Comparison of ENCODE assay signal across 8 cellular contexts in genomic region chr12:54368709-54369596, GRCh38. TPM values are rescaled to one million over a fixed set of nuclear protein-coding genes. Genes with fewer than 3 reads are reported as not detected.
DNase-seq lines count a peak whose midpoint lies in the region; ATAC-seq, FAIRE-seq and TF ChIP-seq lines count a peak whose summit lies in the region.

No MANE protein-coding gene starts in this region.

- FAIRE-seq in HepG2 (lab: Jason Lieb, UNC), result peak; percentile 84

- no peaks in the 10 kb centered on the region for H3K9me3 ChIP-seq in colonic mucosa
- no peaks in the 10 kb centered on the region for H3K9me3 ChIP-seq in HepG2 (ENCODE audit: low read length)

- TF ChIP-seq POLR2A in HepG2 (IDR thresholded peaks at IDR 0.05; ENCODE audit: insufficient read depth in 1 of 2, low read depth in 2 of 2, low read length in 2 of 2), result no peak

- H3K36me3 ChIP-seq in colonic mucosa, result no peaks in the 10 kb centered on the region
- H3K36me3 ChIP-seq in HepG2 (replicated peaks in 1 of 2; ENCODE audit: control insufficient read depth in 1 of 2, insufficient read depth in 2 of 2, low read length in 2 of 2), result no peaks in the 10 kb centered on the region

- H2AFZ ChIP-seq in HepG2 (ENCODE audit: low read length), result peak overlapping the region; percentile 70

- H3K4me3 ChIP-seq in colonic mucosa (no peak overlapping the region), HepG2 (replicated peaks in 1 of 3; ENCODE audit: insufficient read depth in 1 of 3, low read depth in 2 of 3, low read length in 3 of 3) (peak overlapping the region in 2 of 3 experiments; percentile 41 to 56; a peak in 4 of 6 replicates)

- peak; percentile 73 for TF ChIP-seq CTCF in colonic mucosa (IDR thresholded peaks at IDR 0.05)
- peak; percentile 92 for TF ChIP-seq CTCF in HepG2 (CRISPR knock-in tag; IDR thresholded peaks at IDR 0.05)

- intact Hi-C loops in colonic mucosa (cut with DNase I) (no loop called here), HepG2 (cut with micrococcal nuclease; ENCODE audit: unreplicated experiment) (loop anchor here (1.0 to 10.0 kb wide), 4 partner anchors 118 to 364 kb away; partner anchors contain the start of genes HOXC8 and HOXC9)

- no TSS peak for BruUV-seq in HepG2 (replicated peaks; lab: Mats Ljungman, UMichigan)

- TF ChIP-seq RAD21 in HepG2 (CRISPR knock-in tag; IDR thresholded peaks at IDR 0.05), result peak; percentile 73

- POLR2A ChIA-PET in HepG2 (lab: Yijun Ruan, JAX), result interaction anchor here (1.0 to 1.9 kb wide), 2 partner anchors 10 to 89 kb away, joined by 3 to 7 read pairs; partner anchors contain the start of genes CBX5 and HNRNPA1

- no peaks in the 10 kb centered on the region for H4K20me1 ChIP-seq in HepG2 (ENCODE audit: insufficient read depth, low read length)

- peak; percentile 93 for DNase-seq in ACHN
- peak; percentile 87 for DNase-seq in NCI-H460 (ENCODE audit: extremely low read depth, low read depth)
- DNase-seq in activated CD4-positive, alpha-beta T cell treated with anti-CD3 and anti-CD28 coated beads for 4 hours, result peak; percentile 85 to 95
- DNase-seq in colonic mucosa, result peak; percentile 94
- DNase-seq in HepG2 (ENCODE audit: low spot score), result peak; percentile 65
- DNase-seq in stimulated activated CD4-positive, alpha-beta T cell treated with anti-CD3 and anti-CD28 coated beads, Interleukin-2, amount 100 ng/mL, for 48 hours, result peak; percentile 91 to 94

- ATAC-seq in GM18861 (IDR thresholded peaks at IDR 0.05; ENCODE audit: unreplicated experiment), result peak; percentile 55
- ATAC-seq in HG03342 (IDR thresholded peaks at IDR 0.05; ENCODE audit: unreplicated experiment), result peak; percentile 61
- peak; percentile 89 for ATAC-seq in HepG2

- peak overlapping the region; percentile 80 for H3K4me2 ChIP-seq in HepG2 (ENCODE audit: low read depth, low read length)

- H3K27ac ChIP-seq in colonic mucosa (peak overlapping the region; percentile 2), HepG2 (ENCODE audit: extremely low read length, insufficient read depth, low read length) (no peak overlapping the region)

- H3K4me1 ChIP-seq in colonic mucosa (peaks cover 11% of the 10 kb centered on the region), HepG2 (ENCODE audit: insufficient read depth, low read length) (peaks cover 21% of the 10 kb centered on the region)

- WGBS in HepG2 (ENCODE audit: low lambda C conversion rate), result 46% methylated on average over 34 of the region's 40 CpGs

- TF ChIP-seq EP300 in HepG2 (IDR thresholded peaks at IDR 0.05; ENCODE audit: low read depth in 2 of 2, low read length in 2 of 2), result no peak
- no peak for TF ChIP-seq EP300 in HepG2 (CRISPR knock-in tag; IDR thresholded peaks at IDR 0.05; ENCODE audit: borderline replicate concordance)

- H3K27me3 ChIP-seq in colonic mucosa (no peaks in the 10 kb centered on the region), HepG2 (ENCODE audit: control insufficient read depth in 1 of 2, insufficient read depth in 2 of 2, low read length in 2 of 2) (peaks cover 1 to 12% of the 10 kb centered on the region in 2 experiments; a peak in 2 of 5 replicates)

- H3K79me2 ChIP-seq in HepG2 (ENCODE audit: insufficient read depth, low read length), result no peaks in the 10 kb centered on the region

- in situ Hi-C loops in ACHN (cut with HindIII; ENCODE audit: low pct_ligation_motif_present, low pct_unique_long_range_greater_than_20kb, low sequenced_read_pairs) (no loop called here), HepG2 (cut with HindIII; ENCODE audit: extremely low pct_ligation_motif_present, low pct_unique_long_range_greater_than_20kb) (loop anchor here (5.0 to 10.0 kb wide), 2 partner anchors 117 to 354 kb away; no protein-coding TSS in a partner anchor)

- CTCF ChIA-PET in HepG2 (lab: Yijun Ruan, JAX; ENCODE audit: low intra/inter-chr PET ratio, low total read pairs), result interaction anchor here (0.9 to 3.9 kb wide), 7 partner anchors 9 to 154 kb away, joined by 3 to 27 read pairs (median 7); no protein-coding TSS in a partner anchor

- H3K9ac ChIP-seq in colonic mucosa (ENCODE audit: low read depth in 2 of 2, low read length in 2 of 2) (peak overlapping the region; percentile 28 to 65), HepG2 (ENCODE audit: insufficient read depth, low read depth, low read length) (peak overlapping the region; percentile 31; the same call in 1 of the 2 replicates)

RNA-seq across cellular contexts. Expression of gene GPR84, which starts 4.7 kb away (rescaled TPM):
- not detected in 2 replicates for total RNA-seq in NCI-H460 (2014; rRNA removed; shearing (Covaris generic))
- not detected in 2 replicates for polyA plus RNA-seq in NCI-H460 (2014; cell fraction: nucleus; rRNA removed)
- total RNA-seq in colonic mucosa, result under 1 TPM in 1 of 2 donors, not detected in 1; 0.21 TPM
- not detected in 2 replicates for total RNA-seq in HepG2 (2016; rRNA removed; fragmentation: Illumina TruSeq; extraction: Trizol)
- not detected in 2 replicates for total RNA-seq in HepG2 (2016; cell fraction: cytosol; rRNA removed; fragmentation: Illumina TruSeq; extraction: Trizol; ENCODE audit: low read depth)
- not detected in 2 replicates for total RNA-seq in HepG2 (2016; cell fraction: insoluble cytoplasmic fraction; rRNA removed; fragmentation: Illumina TruSeq; extraction: Trizol)
- not detected in 2 replicates for total RNA-seq in HepG2 (2016; cell fraction: membrane; rRNA removed; fragmentation: Illumina TruSeq; extraction: Trizol)
- total RNA-seq in HepG2 (2016; cell fraction: nucleus; rRNA removed; fragmentation: Illumina TruSeq; extraction: Trizol), result not detected in 2 replicates
- polyA plus RNA-seq in HepG2 (2011; rRNA removed), result not detected in 2 replicates
- not detected in 2 replicates for polyA plus RNA-seq in HepG2 (2011; cell fraction: cytosol; rRNA removed)
- polyA plus RNA-seq in HepG2 (2011; cell fraction: nucleus; rRNA removed), result not detected in 2 replicates
- not detected in 2 replicates for polyA plus RNA-seq in HepG2 (2012)
- polyA plus RNA-seq in HepG2 (2016; cell fraction: cytosol; fragmentation: Illumina TruSeq; extraction: Trizol; ENCODE audit: low read depth), result not detected in 2 replicates
- not detected in 2 replicates for polyA plus RNA-seq in HepG2 (2016; cell fraction: insoluble cytoplasmic fraction; fragmentation: Illumina TruSeq; extraction: Trizol; ENCODE audit: low read depth)
- polyA plus RNA-seq in HepG2 (2016; cell fraction: membrane; fragmentation: Illumina TruSeq; extraction: Trizol; ENCODE audit: low read depth), result not detected in 2 replicates
- not detected in 2 replicates for polyA plus RNA-seq in HepG2 (2016; cell fraction: nucleus; fragmentation: Illumina TruSeq; extraction: Trizol; ENCODE audit: insufficient read depth, low read depth)
- polyA minus RNA-seq in HepG2 (2011; rRNA and poly(A)+ RNA removed; ENCODE audit: low replicate concordance), result not detected in 2 replicates
- not detected in 2 replicates for polyA minus RNA-seq in HepG2 (2011; cell fraction: cytosol; rRNA and poly(A)+ RNA removed)
- not detected in 2 replicates for polyA minus RNA-seq in HepG2 (2011; cell fraction: nucleus; rRNA and poly(A)+ RNA removed)

RNA-seq across cellular contexts. Expression of gene ZNF385A, which starts 15.6 kb away (rescaled TPM):
- total RNA-seq in NCI-H460 (2014; rRNA removed; shearing (Covaris generic)), result 5.3 and 5.5 TPM in 2 replicates
- 0.97 and 2.8 TPM in 2 replicates for polyA plus RNA-seq in NCI-H460 (2014; cell fraction: nucleus; rRNA removed)
- total RNA-seq in colonic mucosa (1 to 10 TPM; 3.8 to 7.3 TPM), HepG2 (2016; rRNA removed; fragmentation: Illumina TruSeq; extraction: Trizol) (0.44 and 0.49 TPM in 2 replicates)
- 0.30 and 0.53 TPM in 2 replicates for total RNA-seq in HepG2 (2016; cell fraction: cytosol; rRNA removed; fragmentation: Illumina TruSeq; extraction: Trizol; ENCODE audit: low read depth)
- total RNA-seq in HepG2 (2016; cell fraction: insoluble cytoplasmic fraction; rRNA removed; fragmentation: Illumina TruSeq; extraction: Trizol), result 0.26 and 0.39 TPM in 2 replicates
- total RNA-seq in HepG2 (2016; cell fraction: membrane; rRNA removed; fragmentation: Illumina TruSeq; extraction: Trizol), result 1.4 and 1.8 TPM in 2 replicates
- total RNA-seq in HepG2 (2016; cell fraction: nucleus; rRNA removed; fragmentation: Illumina TruSeq; extraction: Trizol), result 0.44 and 0.93 TPM in 2 replicates
- 0.31 and 0.67 TPM in 2 replicates for polyA plus RNA-seq in HepG2 (2011; rRNA removed)
- polyA plus RNA-seq in HepG2 (2011; cell fraction: cytosol; rRNA removed), result 0.23 and 0.43 TPM in 2 replicates
- 0.56 and 0.66 TPM in 2 replicates for polyA plus RNA-seq in HepG2 (2011; cell fraction: nucleus; rRNA removed)
- polyA plus RNA-seq in HepG2 (2012), result 1.2 and 1.3 TPM in 2 replicates
- 3.9 and 4.1 TPM in 2 replicates for polyA plus RNA-seq in HepG2 (2016; cell fraction: cytosol; fragmentation: Illumina TruSeq; extraction: Trizol; ENCODE audit: low read depth)
- 2.8 and 3.3 TPM in 2 replicates for polyA plus RNA-seq in HepG2 (2016; cell fraction: insoluble cytoplasmic fraction; fragmentation: Illumina TruSeq; extraction: Trizol; ENCODE audit: low read depth)
- polyA plus RNA-seq in HepG2 (2016; cell fraction: membrane; fragmentation: Illumina TruSeq; extraction: Trizol; ENCODE audit: low read depth), result 8.1 and 9.0 TPM in 2 replicates
- polyA plus RNA-seq in HepG2 (2016; cell fraction: nucleus; fragmentation: Illumina TruSeq; extraction: Trizol; ENCODE audit: insufficient read depth, low read depth), result 2.5 and 4.2 TPM in 2 replicates
- 0.50 and 6.8 TPM in 2 replicates for polyA minus RNA-seq in HepG2 (2011; rRNA and poly(A)+ RNA removed; ENCODE audit: low replicate concordance)
- 0.70 and 1.5 TPM in 2 replicates for polyA minus RNA-seq in HepG2 (2011; cell fraction: cytosol; rRNA and poly(A)+ RNA removed)
- polyA minus RNA-seq in HepG2 (2011; cell fraction: nucleus; rRNA and poly(A)+ RNA removed), result not detected in 2 replicates

RNA-seq across cellular contexts. Expression of gene COPZ1, which starts 44.0 kb away (rescaled TPM):
- total RNA-seq in NCI-H460 (2014; rRNA removed; shearing (Covaris generic)), result 293 and 294 TPM in 2 replicates
- 98.1 and 188 TPM in 2 replicates for polyA plus RNA-seq in NCI-H460 (2014; cell fraction: nucleus; rRNA removed)
- total RNA-seq in colonic mucosa (100 to 1,000 TPM; 164 to 173 TPM), HepG2 (2016; rRNA removed; fragmentation: Illumina TruSeq; extraction: Trizol) (125 and 201 TPM in 2 replicates)
- 20.4 and 22.6 TPM in 2 replicates for total RNA-seq in HepG2 (2016; cell fraction: cytosol; rRNA removed; fragmentation: Illumina TruSeq; extraction: Trizol; ENCODE audit: low read depth)
- total RNA-seq in HepG2 (2016; cell fraction: insoluble cytoplasmic fraction; rRNA removed; fragmentation: Illumina TruSeq; extraction: Trizol), result 123 and 217 TPM in 2 replicates
- total RNA-seq in HepG2 (2016; cell fraction: membrane; rRNA removed; fragmentation: Illumina TruSeq; extraction: Trizol), result 45.5 and 48.0 TPM in 2 replicates
- total RNA-seq in HepG2 (2016; cell fraction: nucleus; rRNA removed; fragmentation: Illumina TruSeq; extraction: Trizol), result 42.3 and 53.2 TPM in 2 replicates
- 134 and 184 TPM in 2 replicates for polyA plus RNA-seq in HepG2 (2011; rRNA removed)
- polyA plus RNA-seq in HepG2 (2011; cell fraction: cytosol; rRNA removed), result 121 and 141 TPM in 2 replicates
- polyA plus RNA-seq in HepG2 (2011; cell fraction: nucleus; rRNA removed), result 41.8 and 48.0 TPM in 2 replicates
- 118 and 217 TPM in 2 replicates for polyA plus RNA-seq in HepG2 (2012)
- 37.1 and 37.6 TPM in 2 replicates for polyA plus RNA-seq in HepG2 (2016; cell fraction: cytosol; fragmentation: Illumina TruSeq; extraction: Trizol; ENCODE audit: low read depth)
- 312 and 355 TPM in 2 replicates for polyA plus RNA-seq in HepG2 (2016; cell fraction: insoluble cytoplasmic fraction; fragmentation: Illumina TruSeq; extraction: Trizol; ENCODE audit: low read depth)
- polyA plus RNA-seq in HepG2 (2016; cell fraction: membrane; fragmentation: Illumina TruSeq; extraction: Trizol; ENCODE audit: low read depth), result 61.8 and 63.8 TPM in 2 replicates
- polyA plus RNA-seq in HepG2 (2016; cell fraction: nucleus; fragmentation: Illumina TruSeq; extraction: Trizol; ENCODE audit: insufficient read depth, low read depth), result 112 and 113 TPM in 2 replicates
- 102 and 206 TPM in 2 replicates for polyA minus RNA-seq in HepG2 (2011; rRNA and poly(A)+ RNA removed; ENCODE audit: low replicate concordance)
- 105 and 134 TPM in 2 replicates for polyA minus RNA-seq in HepG2 (2011; cell fraction: cytosol; rRNA and poly(A)+ RNA removed)
- polyA minus RNA-seq in HepG2 (2011; cell fraction: nucleus; rRNA and poly(A)+ RNA removed), result 37.2 and 53.7 TPM in 2 replicates

RNA-seq across cellular contexts. Expression of gene ITGA5, which starts 50.1 kb away (rescaled TPM):
- total RNA-seq in NCI-H460 (2014; rRNA removed; shearing (Covaris generic)), result 31.2 and 36.1 TPM in 2 replicates
- 21.0 and 25.1 TPM in 2 replicates for polyA plus RNA-seq in NCI-H460 (2014; cell fraction: nucleus; rRNA removed)
- total RNA-seq in colonic mucosa, result 100 to 1,000 TPM in 1 of 2 donors, 1 to 10 TPM in 1; 7.8 to 120 TPM
- 0.20 and 0.28 TPM in 2 replicates for total RNA-seq in HepG2 (2016; rRNA removed; fragmentation: Illumina TruSeq; extraction: Trizol)
- total RNA-seq in HepG2 (2016; cell fraction: cytosol; rRNA removed; fragmentation: Illumina TruSeq; extraction: Trizol; ENCODE audit: low read depth), result not detected in 2 replicates
- 0.17 TPM in 1 of 2 replicates, not detected in the other for total RNA-seq in HepG2 (2016; cell fraction: insoluble cytoplasmic fraction; rRNA removed; fragmentation: Illumina TruSeq; extraction: Trizol)
- 0.34 TPM in 1 of 2 replicates, not detected in the other for total RNA-seq in HepG2 (2016; cell fraction: membrane; rRNA removed; fragmentation: Illumina TruSeq; extraction: Trizol)
- 0.28 and 0.78 TPM in 2 replicates for total RNA-seq in HepG2 (2016; cell fraction: nucleus; rRNA removed; fragmentation: Illumina TruSeq; extraction: Trizol)
- 0.40 and 0.52 TPM in 2 replicates for polyA plus RNA-seq in HepG2 (2011; rRNA removed)
- polyA plus RNA-seq in HepG2 (2011; cell fraction: cytosol; rRNA removed), result 0.18 and 0.23 TPM in 2 replicates
- polyA plus RNA-seq in HepG2 (2011; cell fraction: nucleus; rRNA removed), result 0.45 and 0.80 TPM in 2 replicates
- 0.12 TPM in 1 of 2 replicates, not detected in the other for polyA plus RNA-seq in HepG2 (2012)
- polyA plus RNA-seq in HepG2 (2016; cell fraction: cytosol; fragmentation: Illumina TruSeq; extraction: Trizol; ENCODE audit: low read depth), result not detected in 2 replicates
- polyA plus RNA-seq in HepG2 (2016; cell fraction: insoluble cytoplasmic fraction; fragmentation: Illumina TruSeq; extraction: Trizol; ENCODE audit: low read depth), result 0.04 and 0.12 TPM in 2 replicates
- not detected in 2 replicates for polyA plus RNA-seq in HepG2 (2016; cell fraction: membrane; fragmentation: Illumina TruSeq; extraction: Trizol; ENCODE audit: low read depth)
- polyA plus RNA-seq in HepG2 (2016; cell fraction: nucleus; fragmentation: Illumina TruSeq; extraction: Trizol; ENCODE audit: insufficient read depth, low read depth), result 0.46 and 0.53 TPM in 2 replicates
- 0.34 and 75.5 TPM in 2 replicates for polyA minus RNA-seq in HepG2 (2011; rRNA and poly(A)+ RNA removed; ENCODE audit: low replicate concordance)
- 0.53 and 0.99 TPM in 2 replicates for polyA minus RNA-seq in HepG2 (2011; cell fraction: cytosol; rRNA and poly(A)+ RNA removed)
- 0.52 and 1.2 TPM in 2 replicates for polyA minus RNA-seq in HepG2 (2011; cell fraction: nucleus; rRNA and poly(A)+ RNA removed)
